Comparison of ENCODE assay signal across 16 cellular contexts in genomic region chrX:1403228-1403627, GRCh38.
"Had no signal": no experiment of that assay in that cellular context is flagged by ENCODE, and none has a peak within 500 bp of the region (broad histone marks: within the 10 kb centered on the region; RNA-seq: fewer than 3 reads in every experiment).

No MANE protein-coding gene starts in this region.

- H3K27me3 Mint-ChIP-seq: effector memory CD8-positive, alpha-beta T cell had no signal

- H3K9me3 ChIP-seq: adrenal gland, SJSA1 had no signal

- H3K4me3 ChIP-seq: adrenal gland, SJSA1 had no signal

- H3K4me3 Mint-ChIP-seq: effector memory CD8-positive, alpha-beta T cell; nephron progenitor cell; T-helper 1 cell treated with Interleukin-12 subunit alpha and Interleukin-12 subunit beta and Interleukin-4 antibody, amounts not matched to agents 30 μg/mL and 1 μg/mL, for 36 hours had no signal

- FAIRE-seq: islet of Langerhans had no signal

- H3K27ac Mint-ChIP-seq: activated T-helper 2 cell treated with anti-CD3 and anti-CD28 coated beads, Interferon-gamma antibody, Interleukin-2, Interleukin-4, amounts not matched to agents 10 μg/mL and 5 μg/mL and 100 μg/mL, durations not matched to agents 14 hours and 24 hours and 36 hours; effector memory CD8-positive, alpha-beta T cell; nephron progenitor cell; T-helper 1 cell treated with Interleukin-12 subunit alpha and Interleukin-12 subunit beta and Interleukin-4 antibody, amounts not matched to agents 30 μg/mL and 1 μg/mL, for 36 hours had no signal

- H3K27me3 ChIP-seq: adrenal gland, SJSA1 had no signal

- H3K4me1 ChIP-seq: adrenal gland, SJSA1 had no signal

- DNase-seq: activated CD4-positive, alpha-beta T cell treated with anti-CD3 and anti-CD28 coated beads, Interleukin-2, amount 50 U/mL, for 4 hours; activated naive CD4-positive, alpha-beta T cell treated with anti-CD3 and anti-CD28 coated beads, Interleukin-2, amount 50 U/mL, for 16 hours; activated T-cell treated with anti-CD3 and anti-CD28 coated beads, Interleukin-2, amount 50 U/mL, for 1 hour; effector memory CD8-positive, alpha-beta T cell; foreskin fibroblast; hippocampal formation; mammary epithelial cell; midbrain; nephron progenitor cell; stimulated activated naive CD4-positive, alpha-beta T cell had no signal

- ATAC-seq: activated CD4-positive, CD25-positive, alpha-beta regulatory T cell treated with anti-CD3 and anti-CD28 coated beads, Interleukin-2, amount 50 U/mL, for 24 hours; effector memory CD8-positive, alpha-beta T cell had no signal

- H3K9me3 Mint-ChIP-seq: activated T-helper 2 cell treated with anti-CD3 and anti-CD28 coated beads, Interferon-gamma antibody, Interleukin-2, Interleukin-4, amounts not matched to agents 10 μg/mL and 5 μg/mL and 100 μg/mL, durations not matched to agents 14 hours and 24 hours and 36 hours; effector memory CD8-positive, alpha-beta T cell; nephron progenitor cell; T-helper 1 cell treated with Interleukin-12 subunit alpha and Interleukin-12 subunit beta and Interleukin-4 antibody, amounts not matched to agents 30 μg/mL and 1 μg/mL, for 36 hours had no signal

- H3K4me1 Mint-ChIP-seq: nephron progenitor cell had no signal

- H3K27ac ChIP-seq: adrenal gland, SJSA1 had no signal
